ENCODE assay signal across 8 cellular contexts in the genomic region with DNA sequence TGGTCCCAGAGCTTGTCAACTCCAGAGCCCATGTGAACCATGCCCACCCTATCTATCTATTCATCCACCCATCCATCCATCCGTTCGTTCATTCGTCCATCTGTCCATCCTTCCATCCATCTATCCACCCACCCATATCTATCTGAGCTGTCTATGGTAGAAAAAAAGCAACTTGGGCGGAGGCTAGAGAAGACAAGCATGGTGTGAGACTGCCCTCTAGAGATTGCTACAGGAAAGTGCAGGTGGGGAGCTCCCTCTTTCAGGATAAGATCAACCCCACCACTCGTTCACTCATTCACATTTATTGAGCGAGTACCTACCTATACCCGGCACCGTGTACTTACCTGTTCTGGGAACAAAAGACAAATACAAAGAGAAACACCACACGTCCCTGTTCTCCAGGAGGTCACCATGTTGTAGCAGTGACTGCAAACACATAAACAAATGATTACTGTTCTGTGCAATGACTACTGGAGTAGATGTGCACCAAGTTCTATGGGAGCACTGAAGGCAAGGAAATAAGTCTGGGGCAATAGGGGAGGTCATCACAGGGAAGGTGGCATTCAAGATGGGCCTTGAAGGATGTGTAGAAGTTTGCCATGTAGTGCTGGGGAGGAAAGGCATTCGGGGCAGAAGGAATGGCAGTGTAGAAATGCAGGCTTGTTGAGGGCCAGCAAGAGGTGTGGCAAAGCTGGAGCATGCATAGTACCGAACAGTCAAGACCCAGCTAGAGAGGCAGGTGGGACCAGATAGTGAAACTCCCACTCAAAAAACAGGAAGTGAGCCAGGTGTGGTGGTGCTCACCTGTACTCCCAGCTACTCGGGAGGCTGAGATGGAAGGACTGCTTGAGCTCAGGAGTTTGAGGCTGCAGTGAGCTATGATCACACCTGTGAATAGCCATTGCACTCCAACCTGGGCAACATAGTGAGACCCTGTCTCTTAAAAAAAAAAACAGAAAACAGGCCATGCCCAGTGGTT. TPM values are rescaled to one million over a fixed set of nuclear protein-coding genes. Genes with fewer than 3 reads are reported as not detected.
DNase-seq lines count a peak whose midpoint lies in the region; ATAC-seq and TF ChIP-seq lines count a peak whose summit lies in the region.

No MANE protein-coding gene starts in this region.

- no peak overlapping the region for H3K4me3 ChIP-seq in colonic mucosa
- H3K4me3 ChIP-seq in left lung: no peak overlapping the region

- H3K9me3 ChIP-seq in CD4-positive, alpha-beta T cell (ENCODE audit: control insufficient read depth, low read length): no peaks in the 10 kb centered on the region
- H3K9me3 ChIP-seq in colonic mucosa (no peaks in the 10 kb centered on the region), left lung (no peaks in the 10 kb centered on the region)

- H3K4me1 Mint-ChIP-seq in CD4-positive, alpha-beta T cell (ENCODE audit: low read depth): no peaks in the 10 kb centered on the region

- no peaks in the 10 kb centered on the region for H3K9me3 Mint-ChIP-seq in CD4-positive, alpha-beta T cell

- peak; percentile 99 for ATAC-seq in CD4-positive, alpha-beta T cell (ENCODE audit: poor library complexity)
- ATAC-seq in HG02798 (IDR thresholded peaks at IDR 0.05; ENCODE audit: poor library complexity, unreplicated experiment) (peak; percentile 56), left lung (peak; percentile 93), HG03521 (IDR thresholded peaks at IDR 0.05; ENCODE audit: unreplicated experiment) (no peak)

- peaks cover 5% of the 10 kb centered on the region for H3K27me3 ChIP-seq in CD4-positive, alpha-beta T cell (ENCODE audit: control insufficient read depth, insufficient read depth, low read length)
- no peaks in the 10 kb centered on the region for H3K27me3 ChIP-seq in colonic mucosa
- H3K27me3 ChIP-seq in left lung: no peaks in the 10 kb centered on the region

- no peaks in the 10 kb centered on the region for H3K4me1 ChIP-seq in colonic mucosa
- peaks cover 0 to 4% of the 10 kb centered on the region in 2 donors for H3K4me1 ChIP-seq in left lung

- H3K36me3 Mint-ChIP-seq in CD4-positive, alpha-beta T cell (ENCODE audit: low read depth): no peaks in the 10 kb centered on the region

- POLR2A ChIA-PET in CD4-positive, alpha-beta T cell (lab: Charles Lee): interaction anchor here (0.7 to 1.7 kb wide), 11 partner anchors 13 to 201 kb away, joined by 3 to 9 read pairs (median 3); a partner anchor contains a TSS

- H3K4me3 Mint-ChIP-seq in CD4-positive, alpha-beta T cell: no peak overlapping the region

- CTCF ChIA-PET in CD4-positive, alpha-beta T cell (lab: Charles Lee): interaction anchor here (0.5 to 2.1 kb wide), 39 partner anchors 9 to 230 kb away, joined by 3 to 115 read pairs (median 4); a partner anchor contains a TSS

- H3K36me3 ChIP-seq in colonic mucosa (no peaks in the 10 kb centered on the region), left lung (no peaks in the 10 kb centered on the region)

- no peak overlapping the region for H3K9ac ChIP-seq in colonic mucosa (ENCODE audit: low read depth in 2 of 2, low read length in 2 of 2)

- DNase-seq in CD4-positive, alpha-beta T cell: peak; percentile 21 to 52 (median 32)
- DNase-seq in NCI-H510A treated with DMSO at 0.1 percent for 48 hours (lab: John Stamatoyannopoulos, UW): peak; percentile 92
- DNase-seq in activated CD4-positive, CD25-positive, alpha-beta regulatory T cell treated with anti-CD3 and anti-CD28 coated beads, Interleukin-2, amount 50 U/mL, for 72 hours: peak; percentile 44
- DNase-seq in colonic mucosa: peak; percentile 73
- no peak for DNase-seq in left lung
- peak; percentile 17 for DNase-seq in stimulated activated CD8-positive, alpha-beta memory T cell treated with anti-CD3 and anti-CD28 coated beads, Interleukin-15, amount 100 ng/mL, for 1 hour (ENCODE audit: low read depth)

- H3K27ac ChIP-seq in CD4-positive, alpha-beta T cell (ENCODE audit: low read depth, low read length): no peak overlapping the region
- H3K27ac ChIP-seq in colonic mucosa (no peak overlapping the region), left lung (no peak overlapping the region)

- no peaks in the 10 kb centered on the region for H3K27me3 Mint-ChIP-seq in CD4-positive, alpha-beta T cell

- TF ChIP-seq CTCF in CD4-positive, alpha-beta T cell (IDR thresholded peaks at IDR 0.05): peak; percentile 94
- peak; percentile 92 for TF ChIP-seq CTCF in colonic mucosa (IDR thresholded peaks at IDR 0.05)
- TF ChIP-seq CTCF in left lung (IDR thresholded peaks at IDR 0.05): peak; percentile 87 to 91

- intact Hi-C loops in CD4-positive, alpha-beta T cell (cut with DNase I, micrococcal nuclease): loop anchor here (1.0 to 5.0 kb wide), 7 partner anchors 65 to 208 kb away; no protein-coding TSS in a partner anchor
- intact Hi-C loops in colonic mucosa (cut with DNase I) (loop anchor here (2.0 to 5.0 kb wide), 2 partner anchors 157 to 200 kb away; a partner anchor contains a TSS), left lung (cut with DNase I) (loop anchor here in 1 of 2 donors (5.0 kb wide), 2 partner anchors 62 to 152 kb away; a partner anchor contains a TSS)

- H3K27ac Mint-ChIP-seq in CD4-positive, alpha-beta T cell: no peak overlapping the region

RNA-seq across cellular contexts. Expression of a gene that starts 13.4 kb away (rescaled TPM):
- 10 to 100 TPM; 11.8 to 13.9 TPM for total RNA-seq in CD4-positive, alpha-beta T cell
- 100 to 1,000 TPM; 200 to 341 TPM for total RNA-seq in colonic mucosa
- 10 to 100 TPM; 56.6 to 83.3 TPM for total RNA-seq in left lung

RNA-seq across cellular contexts. Expression of a gene that starts 29.0 kb away (rescaled TPM):
- total RNA-seq in CD4-positive, alpha-beta T cell: 10 to 100 TPM; 60.5 to 61.6 TPM
- total RNA-seq in colonic mucosa (10 to 100 TPM; 68.1 to 68.8 TPM), left lung (10 to 100 TPM; 65.8 to 70.3 TPM)

RNA-seq across cellular contexts. Expression of a gene that starts 48.4 kb away (rescaled TPM):
- 100 to 1,000 TPM; 140 to 142 TPM for total RNA-seq in CD4-positive, alpha-beta T cell
- total RNA-seq in colonic mucosa (100 to 1,000 TPM; 187 to 232 TPM), left lung (100 to 1,000 TPM; 116 to 128 TPM)

Comparison
In these comparisons a context has a peak if more than half of its experiments do, and no peak if none do; other contexts are left out.
1. DNase-seq: peak in CD4-positive, alpha-beta T cell (10 of 10), NCI-H510A treated with DMSO at 0.1 percent for 48 hours (single experiment), activated CD4-positive, CD25-positive, alpha-beta regulatory T cell treated with anti-CD3 and anti-CD28 coated beads, Interleukin-2, amount 50 U/mL, for 72 hours (single experiment), colonic mucosa (single experiment) and stimulated activated CD8-positive, alpha-beta memory T cell treated with anti-CD3 and anti-CD28 coated beads, Interleukin-15, amount 100 ng/mL, for 1 hour (single experiment); none in left lung (0 of 2).
2. Peak in every context shown above with its lines, with median percentiles within 50 percentile points of each other: CTCF ChIP-seq.